17 cellular contexts compared by ENCODE assay signal in the genomic region with DNA sequence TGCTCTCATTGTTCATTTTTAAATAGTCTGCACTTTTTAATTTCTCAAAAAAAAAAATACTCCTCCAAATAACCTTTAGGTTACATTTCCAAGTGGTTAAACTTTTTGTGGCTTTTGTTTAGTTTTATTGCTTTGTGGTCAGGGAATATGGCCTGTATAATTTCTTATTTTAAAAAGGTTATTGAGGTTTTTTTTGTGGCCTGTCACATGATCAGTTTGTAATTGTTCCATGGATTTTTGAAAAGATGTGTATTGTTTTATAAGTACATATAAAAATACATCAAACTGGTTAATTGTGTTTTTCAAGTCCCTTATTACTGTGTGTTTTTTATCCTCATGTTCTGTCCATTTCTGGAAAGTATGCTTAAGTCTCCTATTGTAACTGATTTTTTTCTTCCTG.
DNase-seq lines count a peak whose midpoint lies in the region; ATAC-seq, FAIRE-seq and TF ChIP-seq lines count a peak whose summit lies in the region.
"Had no signal": no experiment of that assay in that cellular context is flagged by ENCODE, and none has a peak within 500 bp of the region (broad histone marks: within the 10 kb centered on the region; RNA-seq: fewer than 3 reads in every experiment).

No MANE protein-coding gene starts in this region.

- H4K20me1 ChIP-seq in K562 (replicated peaks; ENCODE audit: control insufficient read depth, insufficient read depth, low read length) = peaks cover 6% of the 10 kb centered on the region; the same call in 1 of the 2 replicates

- no peak for TF ChIP-seq EP300 in K562 (IDR thresholded peaks at IDR 0.05; ENCODE audit: low read length)

- H3K9me1 ChIP-seq in K562 (ENCODE audit: control insufficient read depth, insufficient read depth, low read length) = no peaks in the 10 kb centered on the region

- intact Hi-C loops in K562 (cut with micrococcal nuclease) (no loop called here), prostate gland (cut with DNase I) (no loop called here)

- peak; percentile 56 for DNase-seq in COLO829 (ENCODE audit: low spot score)
- DNase-seq in M059J (ENCODE audit: low read depth) = peak; percentile 49
- DNase-seq in K562 (ENCODE audit: extremely low read depth in 1 of 4, low spot score in 3 of 4) = no peak
- no peak for DNase-seq in prostate gland (ENCODE audit: low spot score)
- no peak for DNase-seq in WERI-Rb-1
- no peak for DNase-seq in SHP77 treated with DMSO at 0.1 percent for 48 hours (lab: John Stamatoyannopoulos, UW)
- DNase-seq: ACHN; C1 segment of cervical spinal cord; CD4-positive, alpha-beta T cell; DMS79 treated with DMSO at 0.1 percent for 48 hours; EL; HCEC 1CT; IMR-90 had no signal

- no peak for TF ChIP-seq RAD21 in K562 (CRISPR knock-in tag; conservative IDR thresholded peaks at IDR 0.05 in 1 of 2, IDR thresholded peaks at IDR 0.05 in 1 of 2)

- CTCF ChIA-PET in K562 (lab: Yijun Ruan, JAX; ENCODE audit: low intra/inter-chr PET ratio) = no interaction called here

- no peak overlapping the region for H2AFZ ChIP-seq in K562 (ENCODE audit: low read depth, low read length)

- BruUV-seq in K562 (replicated peaks; lab: Mats Ljungman, UMichigan) = no TSS peak

- in situ Hi-C loops in K562 (cut with MboI) = no loop called here

- H3K36me3 ChIP-seq in K562 (ENCODE audit: control insufficient read depth, insufficient read depth, low read length) (no peaks in the 10 kb centered on the region), prostate gland (no peaks in the 10 kb centered on the region), WERI-Rb-1 (no peaks in the 10 kb centered on the region)

- H3K4me1 ChIP-seq in K562 (replicated peaks in 1 of 2; ENCODE audit: control insufficient read depth in 2 of 2, insufficient read depth in 2 of 2, low read length in 2 of 2) = no peaks in the 10 kb centered on the region
- H3K4me1 ChIP-seq in prostate gland (replicated peaks) = no peaks in the 10 kb centered on the region

- FAIRE-seq in K562 (lab: Jason Lieb, UNC) (no peak), islet of Langerhans (lab: Jason Lieb, UNC) (peak; percentile 49)
- FAIRE-seq: G401.6, GM12891 had no signal

- no peaks in the 10 kb centered on the region for H3K79me2 ChIP-seq in K562 (ENCODE audit: control insufficient read depth, insufficient read depth, low read length)

- H3K9ac ChIP-seq in K562 (ENCODE audit: insufficient read depth in 1 of 2, low read depth in 2 of 2, low read length in 2 of 2) = no peak overlapping the region

- POLR2A ChIA-PET in K562 (lab: Yijun Ruan, JAX) = interaction anchor here (1.2 kb wide), 1 partner anchor 10 kb away, joined by 3 read pairs; no protein-coding TSS in a partner anchor

- H3K27ac ChIP-seq in K562 (ENCODE audit: extremely low read depth, low read depth, low read length) (no peak overlapping the region), prostate gland (no peak overlapping the region), WERI-Rb-1 (no peak overlapping the region)

- ATAC-seq in K562 (no peak), GM18909 (IDR thresholded peaks at IDR 0.05; ENCODE audit: poor library complexity, unreplicated experiment) (no peak)

- no peak overlapping the region for H3K4me3 ChIP-seq in K562
- no peak overlapping the region for H3K4me3 ChIP-seq in prostate gland
- H3K4me3 ChIP-seq in WERI-Rb-1 (ENCODE audit: low read depth, low read length) = no peak overlapping the region

- TF ChIP-seq CTCF in K562 (IDR thresholded peaks at IDR 0.05 in 2 of 3, conservative IDR thresholded peaks at IDR 0.05 in 1 of 3; ENCODE audit: insufficient read depth in 2 of 3, low read depth in 1 of 3, low read length in 3 of 3) = no peak
- no peak for TF ChIP-seq CTCF in prostate gland (IDR thresholded peaks at IDR 0.05)
- no peak for TF ChIP-seq CTCF in WERI-Rb-1 (IDR thresholded peaks at IDR 0.05; ENCODE audit: low read depth, low read length)

- no peaks in the 10 kb centered on the region for H3K27me3 ChIP-seq in K562 (ENCODE audit: control insufficient read depth in 2 of 2, insufficient read depth in 2 of 2, low read length in 2 of 2)
- no peaks in the 10 kb centered on the region for H3K27me3 ChIP-seq in prostate gland (replicated peaks; ENCODE audit: insufficient read depth)
- H3K27me3 ChIP-seq in WERI-Rb-1 (ENCODE audit: insufficient read depth, low read depth, severe bottlenecking) = peaks cover 71% of the 10 kb centered on the region

- H3K4me2 ChIP-seq in K562 (ENCODE audit: insufficient read depth, low read length) = no peak overlapping the region

- TF ChIP-seq POLR2A in K562 (conservative IDR thresholded peaks at IDR 0.05) (no peak), prostate gland (IDR thresholded peaks at IDR 0.05) (no peak)

- H3K9me3 ChIP-seq in K562 (replicated peaks; ENCODE audit: control insufficient read depth, insufficient read depth, low read depth, low read length) (no peaks in the 10 kb centered on the region), prostate gland (no peaks in the 10 kb centered on the region), WERI-Rb-1 (ENCODE audit: severe bottlenecking) (no peaks in the 10 kb centered on the region)

TF ChIP-seq in K562, 482 proteins besides CTCF, POLR2A, EP300 and RAD21:
- TF ChIP-seq TFE3 (CRISPR knock-in tag; IDR thresholded peaks at IDR 0.05) (peak; percentile 64; the same call in 1 of the 2 replicates), KDM2B (CRISPR knock-in tag; IDR thresholded peaks at IDR 0.05) (no peak), ZNF561 (CRISPR knock-in tag; conservative IDR thresholded peaks at IDR 0.05) (no peak), MTA3 (IDR thresholded peaks at IDR 0.05; ENCODE audit: borderline replicate concordance) (no peak), ZNF445 (CRISPR knock-in tag; IDR thresholded peaks at IDR 0.05; ENCODE audit: low read depth) (no peak), STAG1 (CRISPR knock-in tag; IDR thresholded peaks at IDR 0.05; ENCODE audit: borderline replicate concordance) (no peak), CREBBP (IDR thresholded peaks at IDR 0.05; ENCODE audit: low read depth, low read length) (no peak), E2F8 (IDR thresholded peaks at IDR 0.05; ENCODE audit: low read depth, partially characterized antibody) (no peak), ZNF785 (CRISPR knock-in tag; IDR thresholded peaks at IDR 0.05) (no peak)
TF ChIP-seq in K562: peak in this region for 1.

Comparison
In these comparisons a context has a peak if more than half of its experiments do, and no peak if none do; other contexts are left out.
1. DNase-seq: peak in COLO829 (single experiment) and M059J (single experiment); none in K562 (0 of 4), prostate gland (single experiment), WERI-Rb-1 (single experiment) and SHP77 treated with DMSO at 0.1 percent for 48 hours (single experiment).